8 cellular contexts compared by ENCODE assay signal in genomic region chr2:171433763-171434670, GRCh38. TPM values are rescaled to one million over a fixed set of nuclear protein-coding genes. Genes with fewer than 3 reads are reported as not detected.
DNase-seq lines count a peak whose midpoint lies in the region; ATAC-seq and TF ChIP-seq lines count a peak whose summit lies in the region.

Gene DCAF17, plus strand, starts transcription at chr2:171434226. Its CDS starts 352 bp downstream, at chr2:171434578.
Gene METTL8, minus strand, starts transcription at chr2:171433990. Its CDS starts 41,805 bp downstream, at chr2:171392185.

- WGBS in right lobe of liver (ENCODE audit: insufficient coverage, low coverage, low lambda C conversion rate, missing lambda C conversion rate): 0% methylated on average over 14 of the region's 87 CpGs

- H3K4me3 Mint-ChIP-seq in CD4-positive, CD25-positive, alpha-beta regulatory T cell: peak within 1 kb of the TSS; percentile 89 to 98 (median 90)

- peaks cover 33 to 51% (median 35%) of the 10 kb centered on the region in 4 donors for H3K4me1 Mint-ChIP-seq in CD4-positive, CD25-positive, alpha-beta regulatory T cell

- no peaks in the 10 kb centered on the region for H3K27me3 ChIP-seq in CD4-positive, CD25-positive, alpha-beta regulatory T cell (ENCODE audit: control insufficient read depth, insufficient read depth, low read length)
- H3K27me3 ChIP-seq in right lobe of liver: no peaks in the 10 kb centered on the region

- H3K36me3 Mint-ChIP-seq in CD4-positive, CD25-positive, alpha-beta regulatory T cell: peaks cover 29% of the 10 kb centered on the region

- peak within 1 kb of the TSS; percentile 96 for H3K27ac ChIP-seq in CD4-positive, CD25-positive, alpha-beta regulatory T cell (ENCODE audit: insufficient read depth, low read length, poor library complexity, severe bottlenecking)
- peak within 1 kb of the TSS; percentile 89 to 95 (median 90) for H3K27ac ChIP-seq in right lobe of liver

- H3K9me3 ChIP-seq in CD4-positive, CD25-positive, alpha-beta regulatory T cell (ENCODE audit: control insufficient read depth in 2 of 2, low read length in 2 of 2): no peaks in the 10 kb centered on the region
- H3K9me3 ChIP-seq in right lobe of liver: no peaks in the 10 kb centered on the region

- peaks cover 25% of the 10 kb centered on the region for H3K4me1 ChIP-seq in CD4-positive, CD25-positive, alpha-beta regulatory T cell (ENCODE audit: control insufficient read depth, insufficient read depth, low read length, poor library complexity, severe bottlenecking)
- peaks cover 0 to 12% (median 3%) of the 10 kb centered on the region in 4 donors for H3K4me1 ChIP-seq in right lobe of liver

- peak; percentile 94 to 95 for ATAC-seq in CD4-positive, CD25-positive, alpha-beta regulatory T cell (ENCODE audit: low read depth in 2 of 2)
- peak; percentile 84 for ATAC-seq in GM19372 (IDR thresholded peaks at IDR 0.05; ENCODE audit: low read depth, unreplicated experiment)
- peak; percentile 81 for ATAC-seq in HG03558 (IDR thresholded peaks at IDR 0.05; ENCODE audit: extremely low read depth, unreplicated experiment)
- ATAC-seq in right lobe of liver: peak; percentile 96 to 99 (median 96)

- peak; percentile 92 for TF ChIP-seq POLR2A in right lobe of liver (IDR thresholded peaks at IDR 0.05)

- peak within 1 kb of the TSS; percentile 91 for H3K4me3 ChIP-seq in CD4-positive, CD25-positive, alpha-beta regulatory T cell (ENCODE audit: low read depth, low read length)
- peak within 1 kb of the TSS; percentile 93 to 97 (median 94) for H3K4me3 ChIP-seq in right lobe of liver

- intact Hi-C loops in right lobe of liver (cut with DNase I): no loop called here

- no peaks in the 10 kb centered on the region for H3K9me3 Mint-ChIP-seq in CD4-positive, CD25-positive, alpha-beta regulatory T cell

- H3K36me3 ChIP-seq in CD4-positive, CD25-positive, alpha-beta regulatory T cell (ENCODE audit: control insufficient read depth, insufficient read depth, low read length): peaks cover 16% of the 10 kb centered on the region
- no peaks in the 10 kb centered on the region for H3K36me3 ChIP-seq in right lobe of liver

- DNase-seq in CD4-positive, CD25-positive, alpha-beta regulatory T cell: peak; percentile 92 to 98 (median 93)
- DNase-seq in NCI-H774 (lab: John Stamatoyannopoulos, UW) (peak; percentile 96), dermis microvascular lymphatic vessel endothelial cell (ENCODE audit: low read depth in 2 of 2) (peak; percentile 83 to 96), right lobe of liver (peak; percentile 97 to 98 (median 98))
- peak; percentile 92 to 94 for DNase-seq in activated CD4-positive, alpha-beta T cell treated with anti-CD3 and anti-CD28 coated beads, Interleukin-2, amount 50 U/mL, for 48 hours
- DNase-seq in stimulated activated CD4-positive, alpha-beta T cell treated with anti-CD3 and anti-CD28 coated beads, Interleukin-4, amount 100 ng/mL, for 4 hours: peak; percentile 92 to 95

- no peaks in the 10 kb centered on the region for H3K27me3 Mint-ChIP-seq in CD4-positive, CD25-positive, alpha-beta regulatory T cell

- TF ChIP-seq CTCF in right lobe of liver (IDR thresholded peaks at IDR 0.05): peak; percentile 22 to 48 (median 42)

- H3K27ac Mint-ChIP-seq in CD4-positive, CD25-positive, alpha-beta regulatory T cell: peak within 1 kb of the TSS; percentile 91 to 98 (median 95)

RNA-seq across cellular contexts. Expression of gene DCAF17, which starts in this region (rescaled TPM):
- 18.4 TPM for total RNA-seq in CD4-positive, CD25-positive, alpha-beta regulatory T cell
- polyA plus RNA-seq in CD4-positive, CD25-positive, alpha-beta regulatory T cell: 10 to 100 TPM; 10.3 to 16.0 (median 12.3) TPM
- total RNA-seq in dermis microvascular lymphatic vessel endothelial cell: 12.1 and 12.5 TPM in 2 replicates
- total RNA-seq in right lobe of liver: 1 to 10 TPM; 5.5 to 8.1 (median 6.9) TPM

RNA-seq across cellular contexts. Expression of gene METTL8, which starts in this region (rescaled TPM):
- 19.7 TPM for total RNA-seq in CD4-positive, CD25-positive, alpha-beta regulatory T cell
- polyA plus RNA-seq in CD4-positive, CD25-positive, alpha-beta regulatory T cell: 10 to 100 TPM; 12.6 to 27.3 (median 19.9) TPM
- 9.9 and 10.5 TPM in 2 replicates for total RNA-seq in dermis microvascular lymphatic vessel endothelial cell
- 10 to 100 TPM in 2 of 6 experiments, 1 to 10 TPM in 4; 6.5 to 13.8 (median 9.5) TPM for total RNA-seq in right lobe of liver

Comparison
In these comparisons a context has a peak if more than half of its experiments do, and no peak if none do; other contexts are left out.
1. Peak in every context shown above with its lines: DNase-seq, ATAC-seq, H3K4me3 ChIP-seq and H3K27ac ChIP-seq.